Comparison of ENCODE assay signal across 8 cellular contexts in the genomic region with DNA sequence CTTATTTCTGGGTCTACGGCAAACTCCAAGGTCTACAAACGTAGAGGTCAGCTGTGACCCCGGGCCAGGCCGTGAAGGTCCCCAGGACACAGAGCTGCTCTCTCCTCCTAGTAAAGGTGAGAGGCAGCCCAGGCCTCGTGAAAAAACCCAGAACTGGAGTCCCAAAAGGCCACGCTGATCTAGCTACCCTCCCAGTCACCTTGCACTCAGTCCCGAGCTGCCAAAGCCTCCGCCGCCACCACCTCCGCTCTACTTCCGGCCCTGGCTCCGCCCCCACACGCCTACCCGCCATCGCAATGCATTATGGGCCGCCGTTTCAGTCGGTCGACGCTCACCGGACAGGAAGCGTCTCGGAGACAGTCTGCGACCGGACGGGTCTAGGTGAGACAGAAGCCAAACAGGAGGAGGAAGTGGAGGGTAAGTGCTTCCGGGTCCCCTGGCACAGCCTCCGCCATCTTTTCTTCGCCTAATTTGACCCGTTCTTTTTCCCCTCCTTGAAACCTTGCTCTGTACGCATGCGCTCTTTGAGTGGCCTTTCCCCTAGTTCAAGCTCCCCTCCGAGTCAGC. TPM values are rescaled to one million over a fixed set of nuclear protein-coding genes. Genes with fewer than 3 reads are reported as not detected.
DNase-seq lines count a peak whose midpoint lies in the region; ATAC-seq and TF ChIP-seq lines count a peak whose summit lies in the region.

A gene with protein sequence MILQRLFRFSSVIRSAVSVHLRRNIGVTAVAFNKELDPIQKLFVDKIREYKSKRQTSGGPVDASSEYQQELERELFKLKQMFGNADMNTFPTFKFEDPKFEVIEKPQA (minus strand): TSS at position 251 of the 567 bp plus-strand sequence. CDS start 5,110 bp downstream, outside the sequence.
A gene (plus strand): TSS at position 319 of the 567 bp plus-strand sequence. CDS start 6,627 bp downstream, outside the sequence.

- H3K36me3 Mint-ChIP-seq in H9 (ENCODE audit: insufficient read depth in 1 of 3, low read depth in 3 of 3) (peaks cover 2 to 8% (median 5%) of the 10 kb centered on the region in 3 experiments; a peak in 5 of 7 replicates), nephron progenitor cell (ENCODE audit: low read depth) (peaks cover 18% of the 10 kb centered on the region)

- H3K4ac ChIP-seq in H9 (ENCODE audit: low read depth, low read length) = no peak within 1 kb of the TSS; the same call in 1 of the 2 replicates

- peak within 1 kb of the TSS; percentile 84 for H3K4me3 ChIP-seq in MG63

- H3K4me1 ChIP-seq in H9 (ENCODE audit: insufficient read depth, low read length) = no peaks in the 10 kb centered on the region

- no peaks in the 10 kb centered on the region for H4K20me1 ChIP-seq in H9 (ENCODE audit: control insufficient read depth, insufficient read depth, insufficient read length)

- peak within 1 kb of the TSS; percentile 97 for H3K9ac ChIP-seq in H9 (ENCODE audit: extremely low read depth, insufficient read length, low read length)

- peak within 1 kb of the TSS; percentile 88 for H3K4me2 ChIP-seq in H9 (ENCODE audit: insufficient read depth, insufficient read length, low read length)

- H3K9me3 Mint-ChIP-seq in H9 (peaks cover 2 to 5% of the 10 kb centered on the region in 2 experiments; a peak in 3 of 5 replicates), nephron progenitor cell (no peaks in the 10 kb centered on the region)
- H3K9me3 Mint-ChIP-seq in stimulated activated naive CD8-positive, alpha-beta T cell treated with anti-CD3 and anti-CD28 coated beads, Interleukin-15, amount 100 ng/mL, for 72 hours = no peaks in the 10 kb centered on the region

- H3K79me2 ChIP-seq in H9 (ENCODE audit: insufficient read depth, low read length) = peaks cover 27% of the 10 kb centered on the region; the same call in 1 of the 2 replicates

- no peak within 1 kb of the TSS for H2AK5ac ChIP-seq in H9 (ENCODE audit: insufficient read length, low read length)

- H4K91ac ChIP-seq in H9 (ENCODE audit: insufficient read length, low read depth, low read length) = peak within 1 kb of the TSS; percentile 4

- peaks cover 11% of the 10 kb centered on the region for H3K23me2 ChIP-seq in H9 (ENCODE audit: insufficient read length, low read depth, low read length, poor library complexity, severe bottlenecking)

- H3K56ac ChIP-seq in H9 (ENCODE audit: insufficient read length, low read depth, low read length) = peak within 1 kb of the TSS; percentile 46

- H3T11ph ChIP-seq in H9 (ENCODE audit: low read length) = peak within 1 kb of the TSS; percentile 96

- H3K27me3 Mint-ChIP-seq in H9 (ENCODE audit: low read depth) = no peaks in the 10 kb centered on the region
- peaks cover 6% of the 10 kb centered on the region for H3K27me3 Mint-ChIP-seq in nephron progenitor cell (ENCODE audit: low read depth, poor library complexity)
- H3K27me3 Mint-ChIP-seq in stimulated activated naive CD8-positive, alpha-beta T cell treated with anti-CD3 and anti-CD28 coated beads, Interleukin-15, amount 100 ng/mL, for 72 hours = no peaks in the 10 kb centered on the region

- H3K27me3 ChIP-seq in H9 (ENCODE audit: insufficient read depth, low read length) = no peaks in the 10 kb centered on the region
- H3K27me3 ChIP-seq in MG63 = no peaks in the 10 kb centered on the region

- peak within 1 kb of the TSS; percentile 59 for H4K8ac ChIP-seq in H9 (replicated peaks; ENCODE audit: insufficient read length, low read depth, low read length)

- no peak within 1 kb of the TSS for H3K23ac ChIP-seq in H9 (ENCODE audit: insufficient read length, low read depth, low read length)

- ATAC-seq in stimulated activated naive CD8-positive, alpha-beta T cell treated with anti-CD3 and anti-CD28 coated beads, Interleukin-15, amount 100 ng/mL, for 72 hours = peak; percentile 96

- peak within 1 kb of the TSS; percentile 100 for H3K4me3 Mint-ChIP-seq in H9
- H3K4me3 Mint-ChIP-seq in nephron progenitor cell = peak within 1 kb of the TSS; percentile 99
- H3K4me3 Mint-ChIP-seq in stimulated activated naive CD8-positive, alpha-beta T cell treated with anti-CD3 and anti-CD28 coated beads, Interleukin-15, amount 100 ng/mL, for 72 hours = peak within 1 kb of the TSS; percentile 99 to 100

- H2BK15ac ChIP-seq in H9 (ENCODE audit: low read depth, low read length) = no peak within 1 kb of the TSS

- H3K27ac Mint-ChIP-seq in H9 (peak within 1 kb of the TSS; percentile 100), nephron progenitor cell (peak within 1 kb of the TSS; percentile 100)
- H3K27ac Mint-ChIP-seq in stimulated activated naive CD8-positive, alpha-beta T cell treated with anti-CD3 and anti-CD28 coated beads, Interleukin-15, amount 100 ng/mL, for 72 hours = peak within 1 kb of the TSS; percentile 100

- H3K27ac ChIP-seq in H9 (ENCODE audit: insufficient read length, low read depth, low read length) = peak within 1 kb of the TSS; percentile 97

- H3K18ac ChIP-seq in H9 (ENCODE audit: insufficient read length, low read depth, low read length) = peak within 1 kb of the TSS; percentile 98

- DNase-seq in ELR (ENCODE audit: low read depth) = peak; percentile 98
- peak; percentile 98 for DNase-seq in H9
- peak; percentile 96 for DNase-seq in MG63
- peak; percentile 92 for DNase-seq in SHP77 treated with DMSO at 0.1 percent for 48 hours (lab: John Stamatoyannopoulos, UW)
- DNase-seq in activated effector memory CD4-positive, alpha-beta T cell treated with anti-CD3 and anti-CD28 coated beads, Interleukin-2, amount 50 U/mL, for 16 hours = peak; percentile 99
- DNase-seq in fibroblast of the conjunctiva (ENCODE audit: low read depth) = peak; percentile 99
- DNase-seq in nephron progenitor cell = peak; percentile 97
- peak; percentile 96 to 98 for DNase-seq in stimulated activated naive CD8-positive, alpha-beta T cell treated with anti-CD3 and anti-CD28 coated beads, Interleukin-15, amount 100 ng/mL, for 72 hours

- H3K9me3 ChIP-seq in H9 (ENCODE audit: control insufficient read depth, low read depth, low read length) (no peaks in the 10 kb centered on the region), MG63 (no peaks in the 10 kb centered on the region)

- TF ChIP-seq CTCF in H9 (conservative IDR thresholded peaks at IDR 0.05) (no peak), nephron progenitor cell (IDR thresholded peaks at IDR 0.05) (no peak)

- no peak within 1 kb of the TSS for H2BK12ac ChIP-seq in H9 (ENCODE audit: insufficient read length, low read depth, low read length)

- H3K79me1 ChIP-seq in H9 (ENCODE audit: insufficient read depth, low read depth, low read length, poor library complexity, severe bottlenecking) = peaks cover 7% of the 10 kb centered on the region

- H3K14ac ChIP-seq in H9 (ENCODE audit: insufficient read depth, low read length) = peak within 1 kb of the TSS; percentile 97

- peaks cover 21% of the 10 kb centered on the region for H3K36me3 ChIP-seq in MG63

- peak within 1 kb of the TSS; percentile 39 for H2BK120ac ChIP-seq in H9 (ENCODE audit: low read depth, low read length, poor library complexity, severe bottlenecking)

- no CpG with 5 or more reads among the region's 33 CpGs for WGBS in H9 (ENCODE audit: extremely low coverage, insufficient read length, low lambda C conversion rate)

- peak within 1 kb of the TSS; percentile 97 for H4K5ac ChIP-seq in H9 (ENCODE audit: insufficient read length, low read depth, low read length)

- H2AFZ ChIP-seq in H9 (ENCODE audit: low read length) = peak within 1 kb of the TSS; percentile 63

- H2BK5ac ChIP-seq in H9 (ENCODE audit: insufficient read length, low read length) = peak within 1 kb of the TSS; percentile 86

- no peak within 1 kb of the TSS for H2BK20ac ChIP-seq in H9 (ENCODE audit: low read depth, low read length, poor library complexity, severe bottlenecking)

- H3K4me1 Mint-ChIP-seq in H9 (peaks cover 23 to 27% of the 10 kb centered on the region in 2 experiments), nephron progenitor cell (peaks cover 36% of the 10 kb centered on the region)
- peaks cover 53% of the 10 kb centered on the region for H3K4me1 Mint-ChIP-seq in stimulated activated naive CD8-positive, alpha-beta T cell treated with anti-CD3 and anti-CD28 coated beads, Interleukin-15, amount 100 ng/mL, for 72 hours

RNA-seq across cellular contexts. Expression of the first gene that starts in this region (rescaled TPM):
- 139 and 143 TPM in 2 replicates for total RNA-seq in H9 (2021)
- 105 and 153 TPM in 2 replicates for total RNA-seq in MG63 (2014; rRNA removed; shearing (Covaris generic); ENCODE audit: low replicate concordance)

RNA-seq across cellular contexts. Expression of the second gene that starts in this region (rescaled TPM):
- total RNA-seq in H9 (2021) = 20.4 and 22.5 TPM in 2 replicates
- 10.2 and 11.6 TPM in 2 replicates for total RNA-seq in MG63 (2014; rRNA removed; shearing (Covaris generic); ENCODE audit: low replicate concordance)

Comparison
In these comparisons a context has a peak if more than half of its experiments do, and no peak if none do; other contexts are left out.
1. Peak in every context shown above with its lines: DNase-seq, ATAC-seq, H3K4me3 ChIP-seq and H3K27ac ChIP-seq.